20 cellular contexts compared by ENCODE assay signal in genomic region chr1:187788686-187789085, GRCh38.
"Had no signal": no experiment of that assay in that cellular context is flagged by ENCODE, and none has a peak within 500 bp of the region (broad histone marks: within the 10 kb centered on the region; RNA-seq: fewer than 3 reads in every experiment).

No MANE protein-coding gene starts in this region.

- H3K36me3 ChIP-seq: brain microvascular endothelial cell, cardiac muscle cell had no signal

- DNase-seq: activated CD4-positive, alpha-beta memory T cell treated with anti-CD3 and anti-CD28 coated beads, Interleukin-2, amount 10 ng/mL, durations not matched to agents 7 days and 5 days; activated CD4-positive, alpha-beta T cell treated with anti-CD3 and anti-CD28 coated beads, Interleukin-2, amount 10 ng/mL, durations not matched to agents 7 days and 5 days; activated CD4-positive, CD25-positive, alpha-beta regulatory T cell; activated gamma-delta T cell treated with Interleukin-2 at 50 U/mL for 16 hours; activated naive CD4-positive, alpha-beta T cell treated with anti-CD3 and anti-CD28 coated beads, Interleukin-2, amount 10 ng/mL, durations not matched to agents 7 days and 5 days; activated naive CD8-positive, alpha-beta T cell treated with anti-CD3 and anti-CD28 coated beads for 36 hours; activated T-cell treated with anti-CD3 and anti-CD28 coated beads for 4 hours; activated T-cell treated with anti-CD3 and anti-CD28 coated beads, Interleukin-2, amount 50 U/mL, for 48 hours; brain microvascular endothelial cell; KG1; NCI-H1048; NCI-H1694; NCI-H2029; NCI-H226; NCI-H82; SIG-M5; T-helper 17 cell; T-helper 9 cell had no signal

- ATAC-seq: activated T-helper 17 cell treated with anti-CD3 and anti-CD28 coated beads, Interleukin-2, amount 50 U/mL, for 72 hours; T-helper 17 cell had no signal

- H3K27me3 ChIP-seq: brain microvascular endothelial cell, cardiac muscle cell had no signal

- H3K4me3 ChIP-seq: cardiac muscle cell had no signal
